ENCODE assay signal across 1 cellular context in the genomic region with DNA sequence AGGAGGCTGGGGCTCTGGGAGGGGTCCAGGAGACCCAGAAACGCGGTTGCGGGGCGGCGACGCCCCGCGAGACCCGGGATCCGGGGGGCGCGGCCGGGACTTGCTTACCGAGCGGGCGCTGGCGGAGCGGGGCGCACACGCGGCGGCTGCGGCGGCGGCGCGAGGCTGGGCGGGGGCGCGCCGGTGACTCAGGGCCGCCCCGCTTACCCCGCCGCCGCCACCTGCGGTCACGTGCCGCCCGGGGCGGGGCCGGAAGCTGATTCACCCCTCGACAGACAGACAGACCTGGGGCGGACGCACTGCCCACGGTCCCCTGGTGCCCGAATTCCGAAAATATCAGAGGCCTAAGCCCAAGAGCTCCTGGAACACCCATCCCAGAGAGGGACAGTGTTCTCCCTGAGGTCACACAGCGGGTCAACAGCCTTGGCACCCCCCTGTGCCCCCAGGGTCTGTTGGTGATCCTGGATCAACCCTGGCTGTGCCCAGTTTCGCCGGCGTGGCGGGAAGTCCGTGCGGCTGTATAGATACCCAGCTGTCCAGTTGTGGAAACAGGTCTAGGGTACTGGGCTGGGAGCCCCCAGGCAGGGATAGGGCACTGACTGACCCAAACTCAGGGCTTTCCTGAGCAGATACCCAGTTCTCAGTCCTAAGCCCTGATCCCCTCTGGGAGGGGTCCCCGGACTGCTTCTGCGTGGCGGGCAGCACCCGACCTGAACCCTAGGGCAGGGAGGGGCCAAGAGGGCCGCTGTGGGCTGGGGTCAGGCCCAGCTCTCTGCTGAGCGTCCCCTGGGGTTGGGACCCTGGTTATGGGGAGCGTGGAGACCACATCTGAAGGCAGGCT.
TF ChIP-seq lines count a peak whose summit lies in the region.

A gene with protein sequence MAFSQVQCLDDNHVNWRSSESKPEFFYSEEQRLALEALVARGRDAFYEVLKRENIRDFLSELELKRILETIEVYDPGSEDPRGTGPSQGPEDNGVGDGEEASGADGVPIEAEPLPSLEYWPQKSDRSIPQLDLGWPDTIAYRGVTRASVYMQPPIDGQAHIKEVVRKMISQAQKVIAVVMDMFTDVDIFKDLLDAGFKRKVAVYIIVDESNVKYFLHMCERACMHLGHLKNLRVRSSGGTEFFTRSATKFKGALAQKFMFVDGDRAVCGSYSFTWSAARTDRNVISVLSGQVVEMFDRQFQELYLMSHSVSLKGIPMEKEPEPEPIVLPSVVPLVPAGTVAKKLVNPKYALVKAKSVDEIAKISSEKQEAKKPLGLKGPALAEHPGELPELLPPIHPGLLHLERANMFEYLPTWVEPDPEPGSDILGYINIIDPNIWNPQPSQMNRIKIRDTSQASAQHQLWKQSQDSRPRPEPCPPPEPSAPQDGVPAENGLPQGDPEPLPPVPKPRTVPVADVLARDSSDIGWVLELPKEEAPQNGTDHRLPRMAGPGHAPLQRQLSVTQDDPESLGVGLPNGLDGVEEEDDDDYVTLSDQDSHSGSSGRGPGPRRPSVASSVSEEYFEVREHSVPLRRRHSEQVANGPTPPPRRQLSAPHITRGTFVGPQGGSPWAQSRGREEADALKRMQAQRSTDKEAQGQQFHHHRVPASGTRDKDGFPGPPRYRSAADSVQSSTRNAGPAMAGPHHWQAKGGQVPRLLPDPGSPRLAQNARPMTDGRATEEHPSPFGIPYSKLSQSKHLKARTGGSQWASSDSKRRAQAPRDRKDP (minus strand): TSS at position 164 of the 841 bp plus-strand sequence. CDS start 723 bp downstream, outside the sequence.

TF ChIP-seq in HepG2, 621 proteins besides CTCF, POLR2A, EP300 and RAD21 (continued from another document and continues in another):
- TF ChIP-seq, protein P1, sequence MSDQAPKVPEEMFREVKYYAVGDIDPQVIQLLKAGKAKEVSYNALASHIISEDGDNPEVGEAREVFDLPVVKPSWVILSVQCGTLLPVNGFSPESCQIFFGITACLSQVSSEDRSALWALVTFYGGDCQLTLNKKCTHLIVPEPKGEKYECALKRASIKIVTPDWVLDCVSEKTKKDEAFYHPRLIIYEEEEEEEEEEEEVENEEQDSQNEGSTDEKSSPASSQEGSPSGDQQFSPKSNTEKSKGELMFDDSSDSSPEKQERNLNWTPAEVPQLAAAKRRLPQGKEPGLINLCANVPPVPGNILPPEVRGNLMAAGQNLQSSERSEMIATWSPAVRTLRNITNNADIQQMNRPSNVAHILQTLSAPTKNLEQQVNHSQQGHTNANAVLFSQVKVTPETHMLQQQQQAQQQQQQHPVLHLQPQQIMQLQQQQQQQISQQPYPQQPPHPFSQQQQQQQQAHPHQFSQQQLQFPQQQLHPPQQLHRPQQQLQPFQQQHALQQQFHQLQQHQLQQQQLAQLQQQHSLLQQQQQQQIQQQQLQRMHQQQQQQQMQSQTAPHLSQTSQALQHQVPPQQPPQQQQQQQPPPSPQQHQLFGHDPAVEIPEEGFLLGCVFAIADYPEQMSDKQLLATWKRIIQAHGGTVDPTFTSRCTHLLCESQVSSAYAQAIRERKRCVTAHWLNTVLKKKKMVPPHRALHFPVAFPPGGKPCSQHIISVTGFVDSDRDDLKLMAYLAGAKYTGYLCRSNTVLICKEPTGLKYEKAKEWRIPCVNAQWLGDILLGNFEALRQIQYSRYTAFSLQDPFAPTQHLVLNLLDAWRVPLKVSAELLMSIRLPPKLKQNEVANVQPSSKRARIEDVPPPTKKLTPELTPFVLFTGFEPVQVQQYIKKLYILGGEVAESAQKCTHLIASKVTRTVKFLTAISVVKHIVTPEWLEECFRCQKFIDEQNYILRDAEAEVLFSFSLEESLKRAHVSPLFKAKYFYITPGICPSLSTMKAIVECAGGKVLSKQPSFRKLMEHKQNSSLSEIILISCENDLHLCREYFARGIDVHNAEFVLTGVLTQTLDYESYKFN (CRISPR knock-in tag; conservative IDR thresholded peaks at IDR 0.05) = peak; percentile 35; the same call in 1 of the 2 replicates
- no peak for TF ChIP-seq IRX3 (CRISPR knock-in tag; IDR thresholded peaks at IDR 0.05; ENCODE audit: borderline replicate concordance, low read depth)
- TF ChIP-seq DNMT3B (CRISPR knock-in tag; conservative IDR thresholded peaks at IDR 0.05) = no peak
- no peak for TF ChIP-seq FLYWCH1 (CRISPR knock-in tag; IDR thresholded peaks at IDR 0.05)
- no peak for TF ChIP-seq TCF7 (IDR thresholded peaks at IDR 0.05; ENCODE audit: low read depth)
- no peak for TF ChIP-seq SMAD1 (CRISPR knock-in tag; IDR thresholded peaks at IDR 0.05; ENCODE audit: borderline replicate concordance, low read depth)
- peak; percentile 64; the same call in 1 of the 2 replicates for TF ChIP-seq ZNF333 (CRISPR knock-in tag; IDR thresholded peaks at IDR 0.05; ENCODE audit: borderline replicate concordance)
- TF ChIP-seq ZFX (CRISPR knock-in tag; IDR thresholded peaks at IDR 0.05; ENCODE audit: low read depth) = peak; percentile 63
- 0 out of 2 replicates have a peak, but pooled peaks have one; percentile 32 for TF ChIP-seq GTF3A (CRISPR knock-in tag; conservative IDR thresholded peaks at IDR 0.05)
- TF ChIP-seq SOX13 (IDR thresholded peaks at IDR 0.05) = no peak
- peak in 1 of 2 experiments; percentile 13; a peak in 1 of 4 replicates for TF ChIP-seq SOX13 (CRISPR knock-in tag; conservative IDR thresholded peaks at IDR 0.05 in 1 of 2, IDR thresholded peaks at IDR 0.05 in 1 of 2)
- peak; percentile 71; the same call in 1 of the 2 replicates for TF ChIP-seq ZNF34 (CRISPR knock-in tag; IDR thresholded peaks at IDR 0.05; ENCODE audit: borderline replicate concordance)
- TF ChIP-seq CHD2 (IDR thresholded peaks at IDR 0.05; ENCODE audit: low read depth, low read length) = peak; percentile 87
- no peak; the same call in 1 of the 2 replicates for TF ChIP-seq MEIS2 (CRISPR knock-in tag; IDR thresholded peaks at IDR 0.05)
- no peak for TF ChIP-seq TBP (CRISPR knock-in tag; IDR thresholded peaks at IDR 0.05)
- peak; percentile 45 for TF ChIP-seq AGO2 (optimal IDR thresholded peaks at IDR 0.05; ENCODE audit: low read depth, low read length)
- no peak for TF ChIP-seq SUZ12 (IDR thresholded peaks at IDR 0.05; ENCODE audit: low read depth, low read length)
- TF ChIP-seq, protein P2, sequence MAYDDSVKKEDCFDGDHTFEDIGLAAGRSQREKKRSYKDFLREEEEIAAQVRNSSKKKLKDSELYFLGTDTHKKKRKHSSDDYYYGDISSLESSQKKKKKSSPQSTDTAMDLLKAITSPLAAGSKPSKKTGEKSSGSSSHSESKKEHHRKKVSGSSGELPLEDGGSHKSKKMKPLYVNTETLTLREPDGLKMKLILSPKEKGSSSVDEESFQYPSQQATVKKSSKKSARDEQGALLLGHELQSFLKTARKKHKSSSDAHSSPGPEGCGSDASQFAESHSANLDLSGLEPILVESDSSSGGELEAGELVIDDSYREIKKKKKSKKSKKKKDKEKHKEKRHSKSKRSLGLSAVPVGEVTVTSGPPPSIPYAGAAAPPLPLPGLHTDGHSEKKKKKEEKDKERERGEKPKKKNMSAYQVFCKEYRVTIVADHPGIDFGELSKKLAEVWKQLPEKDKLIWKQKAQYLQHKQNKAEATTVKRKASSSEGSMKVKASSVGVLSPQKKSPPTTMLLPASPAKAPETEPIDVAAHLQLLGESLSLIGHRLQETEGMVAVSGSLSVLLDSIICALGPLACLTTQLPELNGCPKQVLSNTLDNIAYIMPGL (CRISPR knock-in tag; IDR thresholded peaks at IDR 0.05; ENCODE audit: borderline replicate concordance in 1 of 2, low read depth in 1 of 2) = peak; percentile 10 to 11; a peak in 2 of 4 replicates
- TF ChIP-seq, protein P3, sequence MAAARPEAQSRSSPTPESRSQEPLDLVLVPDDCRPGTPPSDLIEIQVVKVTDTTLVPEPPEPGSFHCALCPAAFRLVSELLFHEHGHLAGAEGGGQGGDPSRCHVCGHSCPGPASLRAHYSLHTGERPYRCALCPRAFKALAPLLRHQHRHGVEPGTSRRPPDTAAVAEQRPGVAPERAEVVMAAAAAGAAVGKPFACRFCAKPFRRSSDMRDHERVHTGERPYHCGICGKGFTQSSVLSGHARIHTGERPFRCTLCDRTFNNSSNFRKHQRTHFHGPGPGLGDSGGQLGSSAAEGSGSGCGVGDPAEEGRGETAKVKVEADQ (CRISPR knock-in tag; IDR thresholded peaks at IDR 0.05; ENCODE audit: borderline replicate concordance) = peak; percentile 85; the same call in 1 of the 2 replicates
- no peak for TF ChIP-seq LCORL (IDR thresholded peaks at IDR 0.05)
- peak; percentile 68 for TF ChIP-seq LCORL (CRISPR knock-in tag; IDR thresholded peaks at IDR 0.05)
- TF ChIP-seq HOXA5 (CRISPR knock-in tag; IDR thresholded peaks at IDR 0.05) = peak; percentile 81; the same call in 1 of the 2 replicates
- no peak for TF ChIP-seq MAF1 (CRISPR knock-in tag; IDR thresholded peaks at IDR 0.05; ENCODE audit: borderline replicate concordance)
- TF ChIP-seq, protein P4, sequence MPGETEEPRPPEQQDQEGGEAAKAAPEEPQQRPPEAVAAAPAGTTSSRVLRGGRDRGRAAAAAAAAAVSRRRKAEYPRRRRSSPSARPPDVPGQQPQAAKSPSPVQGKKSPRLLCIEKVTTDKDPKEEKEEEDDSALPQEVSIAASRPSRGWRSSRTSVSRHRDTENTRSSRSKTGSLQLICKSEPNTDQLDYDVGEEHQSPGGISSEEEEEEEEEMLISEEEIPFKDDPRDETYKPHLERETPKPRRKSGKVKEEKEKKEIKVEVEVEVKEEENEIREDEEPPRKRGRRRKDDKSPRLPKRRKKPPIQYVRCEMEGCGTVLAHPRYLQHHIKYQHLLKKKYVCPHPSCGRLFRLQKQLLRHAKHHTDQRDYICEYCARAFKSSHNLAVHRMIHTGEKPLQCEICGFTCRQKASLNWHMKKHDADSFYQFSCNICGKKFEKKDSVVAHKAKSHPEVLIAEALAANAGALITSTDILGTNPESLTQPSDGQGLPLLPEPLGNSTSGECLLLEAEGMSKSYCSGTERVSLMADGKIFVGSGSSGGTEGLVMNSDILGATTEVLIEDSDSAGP (CRISPR knock-in tag; IDR thresholded peaks at IDR 0.05; ENCODE audit: borderline replicate concordance) = no peak
- TF ChIP-seq AGO1 (IDR thresholded peaks at IDR 0.05; ENCODE audit: low read depth, low read length, poor library complexity, severe bottlenecking) = no peak
- TF ChIP-seq, protein P5, sequence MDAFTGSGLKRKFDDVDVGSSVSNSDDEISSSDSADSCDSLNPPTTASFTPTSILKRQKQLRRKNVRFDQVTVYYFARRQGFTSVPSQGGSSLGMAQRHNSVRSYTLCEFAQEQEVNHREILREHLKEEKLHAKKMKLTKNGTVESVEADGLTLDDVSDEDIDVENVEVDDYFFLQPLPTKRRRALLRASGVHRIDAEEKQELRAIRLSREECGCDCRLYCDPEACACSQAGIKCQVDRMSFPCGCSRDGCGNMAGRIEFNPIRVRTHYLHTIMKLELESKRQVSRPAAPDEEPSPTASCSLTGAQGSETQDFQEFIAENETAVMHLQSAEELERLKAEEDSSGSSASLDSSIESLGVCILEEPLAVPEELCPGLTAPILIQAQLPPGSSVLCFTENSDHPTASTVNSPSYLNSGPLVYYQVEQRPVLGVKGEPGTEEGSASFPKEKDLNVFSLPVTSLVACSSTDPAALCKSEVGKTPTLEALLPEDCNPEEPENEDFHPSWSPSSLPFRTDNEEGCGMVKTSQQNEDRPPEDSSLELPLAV (CRISPR knock-in tag; conservative IDR thresholded peaks at IDR 0.05; ENCODE audit: low read depth) = no peak
- TF ChIP-seq, protein P6, sequence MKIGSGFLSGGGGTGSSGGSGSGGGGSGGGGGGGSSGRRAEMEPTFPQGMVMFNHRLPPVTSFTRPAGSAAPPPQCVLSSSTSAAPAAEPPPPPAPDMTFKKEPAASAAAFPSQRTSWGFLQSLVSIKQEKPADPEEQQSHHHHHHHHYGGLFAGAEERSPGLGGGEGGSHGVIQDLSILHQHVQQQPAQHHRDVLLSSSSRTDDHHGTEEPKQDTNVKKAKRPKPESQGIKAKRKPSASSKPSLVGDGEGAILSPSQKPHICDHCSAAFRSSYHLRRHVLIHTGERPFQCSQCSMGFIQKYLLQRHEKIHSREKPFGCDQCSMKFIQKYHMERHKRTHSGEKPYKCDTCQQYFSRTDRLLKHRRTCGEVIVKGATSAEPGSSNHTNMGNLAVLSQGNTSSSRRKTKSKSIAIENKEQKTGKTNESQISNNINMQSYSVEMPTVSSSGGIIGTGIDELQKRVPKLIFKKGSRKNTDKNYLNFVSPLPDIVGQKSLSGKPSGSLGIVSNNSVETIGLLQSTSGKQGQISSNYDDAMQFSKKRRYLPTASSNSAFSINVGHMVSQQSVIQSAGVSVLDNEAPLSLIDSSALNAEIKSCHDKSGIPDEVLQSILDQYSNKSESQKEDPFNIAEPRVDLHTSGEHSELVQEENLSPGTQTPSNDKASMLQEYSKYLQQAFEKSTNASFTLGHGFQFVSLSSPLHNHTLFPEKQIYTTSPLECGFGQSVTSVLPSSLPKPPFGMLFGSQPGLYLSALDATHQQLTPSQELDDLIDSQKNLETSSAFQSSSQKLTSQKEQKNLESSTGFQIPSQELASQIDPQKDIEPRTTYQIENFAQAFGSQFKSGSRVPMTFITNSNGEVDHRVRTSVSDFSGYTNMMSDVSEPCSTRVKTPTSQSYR (CRISPR knock-in tag; IDR thresholded peaks at IDR 0.05; ENCODE audit: borderline replicate concordance) = 0 out of 2 replicates have a peak, but pooled peaks have one; percentile 13
- TF ChIP-seq, protein P7, sequence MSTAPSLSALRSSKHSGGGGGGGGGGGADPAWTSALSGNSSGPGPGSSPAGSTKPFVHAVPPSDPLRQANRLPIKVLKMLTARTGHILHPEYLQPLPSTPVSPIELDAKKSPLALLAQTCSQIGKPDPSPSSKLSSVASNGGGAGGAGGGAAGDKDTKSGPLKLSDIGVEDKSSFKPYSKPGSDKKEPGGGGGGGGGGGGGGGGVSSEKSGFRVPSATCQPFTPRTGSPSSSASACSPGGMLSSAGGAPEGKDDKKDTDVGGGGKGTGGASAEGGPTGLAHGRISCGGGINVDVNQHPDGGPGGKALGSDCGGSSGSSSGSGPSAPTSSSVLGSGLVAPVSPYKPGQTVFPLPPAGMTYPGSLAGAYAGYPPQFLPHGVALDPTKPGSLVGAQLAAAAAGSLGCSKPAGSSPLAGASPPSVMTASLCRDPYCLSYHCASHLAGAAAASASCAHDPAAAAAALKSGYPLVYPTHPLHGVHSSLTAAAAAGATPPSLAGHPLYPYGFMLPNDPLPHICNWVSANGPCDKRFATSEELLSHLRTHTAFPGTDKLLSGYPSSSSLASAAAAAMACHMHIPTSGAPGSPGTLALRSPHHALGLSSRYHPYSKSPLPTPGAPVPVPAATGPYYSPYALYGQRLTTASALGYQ (CRISPR knock-in tag; IDR thresholded peaks at IDR 0.05) = peak; percentile 63; the same call in 1 of the 2 replicates
- no peak for TF ChIP-seq SMARCC2 (IDR thresholded peaks at IDR 0.05)
- TF ChIP-seq, protein P8, sequence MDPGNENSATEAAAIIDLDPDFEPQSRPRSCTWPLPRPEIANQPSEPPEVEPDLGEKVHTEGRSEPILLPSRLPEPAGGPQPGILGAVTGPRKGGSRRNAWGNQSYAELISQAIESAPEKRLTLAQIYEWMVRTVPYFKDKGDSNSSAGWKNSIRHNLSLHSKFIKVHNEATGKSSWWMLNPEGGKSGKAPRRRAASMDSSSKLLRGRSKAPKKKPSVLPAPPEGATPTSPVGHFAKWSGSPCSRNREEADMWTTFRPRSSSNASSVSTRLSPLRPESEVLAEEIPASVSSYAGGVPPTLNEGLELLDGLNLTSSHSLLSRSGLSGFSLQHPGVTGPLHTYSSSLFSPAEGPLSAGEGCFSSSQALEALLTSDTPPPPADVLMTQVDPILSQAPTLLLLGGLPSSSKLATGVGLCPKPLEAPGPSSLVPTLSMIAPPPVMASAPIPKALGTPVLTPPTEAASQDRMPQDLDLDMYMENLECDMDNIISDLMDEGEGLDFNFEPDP (CRISPR knock-in tag; conservative IDR thresholded peaks at IDR 0.05) = no peak
- peak; percentile 35; the same call in 1 of the 2 replicates for TF ChIP-seq KAT8 (CRISPR knock-in tag; IDR thresholded peaks at IDR 0.05)
- no peak for TF ChIP-seq POLR2AphosphoS2 (IDR thresholded peaks at IDR 0.05; ENCODE audit: low read depth, low read length)
- peak; percentile 55; the same call in 1 of the 2 replicates for TF ChIP-seq ZNF607 (CRISPR knock-in tag; IDR thresholded peaks at IDR 0.05; ENCODE audit: borderline replicate concordance)
- TF ChIP-seq PITX1 (CRISPR knock-in tag; IDR thresholded peaks at IDR 0.05) = no peak
- TF ChIP-seq ZNF501 (CRISPR knock-in tag; IDR thresholded peaks at IDR 0.05) = 0 out of 2 replicates have a peak, but pooled peaks have one; percentile 77
- peak; percentile 96 for TF ChIP-seq BHLHE40 (IDR thresholded peaks at IDR 0.05; ENCODE audit: low read length)
